In genomic region chr19:48639483-48640375, GRCh38 we compare ENCODE assay signal across 1 cellular context.
TF ChIP-seq lines count a peak whose summit lies in the region.

No MANE protein-coding gene starts in this region.

TF ChIP-seq in HCT116, 20 proteins besides CTCF, POLR2A, EP300 and RAD21:
- TF ChIP-seq EGR1 (IDR thresholded peaks at IDR 0.05; ENCODE audit: low read depth) (no peak), SIN3A (IDR thresholded peaks at IDR 0.05; ENCODE audit: low read depth) (no peak), POLR2AphosphoS5 (IDR thresholded peaks at IDR 0.05; ENCODE audit: low read depth, low read length) (no peak), CEBPB (IDR thresholded peaks at IDR 0.05; ENCODE audit: low read depth) (no peak), EZH2phosphoT487 (IDR thresholded peaks at IDR 0.05; ENCODE audit: borderline replicate concordance) (no peak), ZFX (IDR thresholded peaks at IDR 0.05) (no peak), ATF3 (IDR thresholded peaks at IDR 0.05) (no peak), EZH2 (IDR thresholded peaks at IDR 0.05) (no peak), FOSL1 (IDR thresholded peaks at IDR 0.05; ENCODE audit: low read depth) (no peak), YY1 (IDR thresholded peaks at IDR 0.05; ENCODE audit: extremely low read depth, insufficient replicate concordance, low read depth, low read length) (no peak), JUND (IDR thresholded peaks at IDR 0.05) (no peak), SRF (IDR thresholded peaks at IDR 0.05; ENCODE audit: low read depth) (no peak), REST (IDR thresholded peaks at IDR 0.05; ENCODE audit: low read depth) (no peak), ELF1 (IDR thresholded peaks at IDR 0.05; ENCODE audit: borderline replicate concordance, low read depth) (no peak), SP1 (IDR thresholded peaks at IDR 0.05; ENCODE audit: low read depth) (no peak), TCF7L2 (IDR thresholded peaks at IDR 0.05; ENCODE audit: borderline replicate concordance, extremely low read depth, insufficient read depth, insufficient read length) (no peak), ZNF274 (IDR thresholded peaks at IDR 0.05; ENCODE audit: low read depth, low read length) (no peak), ZBTB33 (IDR thresholded peaks at IDR 0.05; ENCODE audit: extremely low read depth, insufficient replicate concordance, low read length) (no peak), CBX3 (IDR thresholded peaks at IDR 0.05; ENCODE audit: low read depth) (no peak)
